ENCODE assay signal across 15 cellular contexts in genomic region chr5:111782171-111782570, GRCh38.
"Had no signal": no experiment of that assay in that cellular context is flagged by ENCODE, and none has a peak within 500 bp of the region (broad histone marks: within the 10 kb centered on the region; RNA-seq: fewer than 3 reads in every experiment).

No MANE protein-coding gene starts in this region.

- H3K27me3 ChIP-seq: hepatocyte, right atrium auricular region, spleen, tibial nerve, vagina had no signal

- H2AFZ ChIP-seq: hepatocyte had no signal

- H3K4me1 ChIP-seq: right atrium auricular region, vagina had no signal

- H3K36me3 ChIP-seq: lower lobe of right lung, right atrium auricular region, spleen, tibial nerve, vagina had no signal

- H3K27ac ChIP-seq: epithelial cell of prostate, hepatocyte, lower lobe of right lung, right atrium auricular region, spleen, tibial nerve, vagina had no signal

- ATAC-seq: lower lobe of right lung; stimulated activated memory B cell treated with anti-CD40 and anti-IgM and Interleukin-4, amounts not matched to agents 10 μg/mL and 1 μg/mL and 100 μg/mL, for 72 hours had no signal

- H3K79me2 ChIP-seq: hepatocyte had no signal

- DNase-seq: activated CD4-positive, alpha-beta T cell treated with anti-CD3 and anti-CD28 coated beads, Interleukin-2, amount 50 U/mL, for 1 hour; activated CD4-positive, CD25-positive, alpha-beta regulatory T cell; activated naive CD4-positive, alpha-beta T cell treated with anti-CD3 and anti-CD28 coated beads, Interleukin-2, amount 50 U/mL, for 16 hours; activated T-cell treated with anti-CD3 and anti-CD28 coated beads for 4 hours; lower lobe of right lung; midbrain; naive B cell; spleen; stimulated activated CD4-positive, alpha-beta T cell treated with anti-CD3 and anti-CD28 coated beads, Interleukin-1b, Interleukin-23, amount 100 ng/mL, for 48 hours had no signal

- H3K4me3 ChIP-seq: hepatocyte, lower lobe of right lung, right atrium auricular region, spleen, tibial nerve, vagina had no signal

- H3K9me3 ChIP-seq: lower lobe of right lung, right atrium auricular region, spleen, tibial nerve, vagina had no signal

- H3K4me2 ChIP-seq: hepatocyte had no signal
